13 cellular contexts compared by ENCODE assay signal in the genomic region with DNA sequence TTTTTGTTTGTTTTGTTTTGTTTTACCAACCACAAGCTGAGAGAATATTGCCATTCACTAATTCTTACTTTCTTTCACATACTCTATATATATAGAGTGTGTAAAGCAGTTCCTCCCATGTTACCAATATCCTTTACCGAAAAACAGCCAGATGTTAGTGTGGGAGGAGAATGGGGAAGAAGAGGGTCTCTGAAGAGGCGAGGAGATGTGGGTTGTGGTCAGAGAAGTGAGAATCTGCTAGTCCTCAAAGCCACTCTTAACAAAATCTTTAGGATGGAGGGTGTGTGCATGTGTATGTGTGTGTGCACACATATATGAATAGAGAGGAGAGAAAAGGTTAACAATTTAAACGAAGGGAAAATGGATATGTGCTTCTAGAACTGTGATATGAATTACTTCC.
DNase-seq lines count a peak whose midpoint lies in the region; ATAC-seq, FAIRE-seq and TF ChIP-seq lines count a peak whose summit lies in the region.
"Had no signal": no experiment of that assay in that cellular context is flagged by ENCODE, and none has a peak within 500 bp of the region (broad histone marks: within the 10 kb centered on the region; RNA-seq: fewer than 3 reads in every experiment).

No MANE protein-coding gene starts in this region.

- H3K27ac Mint-ChIP-seq in activated CD4-positive, alpha-beta T cell treated with anti-CD3 and anti-CD28 coated beads for 36 hours: peak overlapping the region; percentile 7
- peak overlapping the region; percentile 32 for H3K27ac Mint-ChIP-seq in activated CD8-positive, alpha-beta T cell treated with anti-CD3 and anti-CD28 coated beads for 36 hours
- peak overlapping the region; percentile 77 for H3K27ac Mint-ChIP-seq in stimulated activated effector memory CD8-positive, alpha-beta T cell treated with anti-CD3 and anti-CD28 coated beads, Interleukin-12 subunit alpha, Interleukin-12 subunit beta, amount 100 ng/mL, for 72 hours

- FAIRE-seq in HTR-8/SVneo (lab: Jason Lieb, UNC): peak; percentile 13

- no peaks in the 10 kb centered on the region for H3K27me3 Mint-ChIP-seq in activated CD4-positive, alpha-beta T cell treated with anti-CD3 and anti-CD28 coated beads for 36 hours
- H3K27me3 Mint-ChIP-seq in activated CD8-positive, alpha-beta T cell treated with anti-CD3 and anti-CD28 coated beads for 36 hours: no peaks in the 10 kb centered on the region
- H3K27me3 Mint-ChIP-seq: T-cell had no signal

- DNase-seq in activated CD4-positive, alpha-beta T cell treated with anti-CD3 and anti-CD28 coated beads for 36 hours: no peak
- no peak for DNase-seq in activated CD4-positive, alpha-beta T cell treated with anti-CD3 and anti-CD28 coated beads for 4 hours
- DNase-seq in HTR-8/SVneo (ENCODE audit: insufficient read length, low spot score): no peak
- no peak for DNase-seq in activated CD8-positive, alpha-beta T cell treated with anti-CD3 and anti-CD28 coated beads for 36 hours
- DNase-seq in stimulated activated effector memory CD8-positive, alpha-beta T cell treated with anti-CD3 and anti-CD28 coated beads, Interleukin-12 subunit alpha, Interleukin-12 subunit beta, amount 100 ng/mL, for 72 hours (ENCODE audit: low spot score in 2 of 2): no peak
- DNase-seq in NCI-H2107 (lab: John Stamatoyannopoulos, UW): no peak
- DNase-seq: ACHN, mesendoderm, NCI-H1436, T-cell had no signal

- H3K4me3 Mint-ChIP-seq in activated CD4-positive, alpha-beta T cell treated with anti-CD3 and anti-CD28 coated beads for 36 hours: no peak overlapping the region
- H3K4me3 Mint-ChIP-seq in activated CD8-positive, alpha-beta T cell treated with anti-CD3 and anti-CD28 coated beads for 36 hours: no peak overlapping the region
- H3K4me3 Mint-ChIP-seq in stimulated activated effector memory CD8-positive, alpha-beta T cell treated with anti-CD3 and anti-CD28 coated beads, Interleukin-12 subunit alpha, Interleukin-12 subunit beta, amount 100 ng/mL, for 72 hours: peak overlapping the region; percentile 13
- H3K4me3 Mint-ChIP-seq: T-cell had no signal

- ATAC-seq in activated CD4-positive, alpha-beta T cell treated with anti-CD3 and anti-CD28 coated beads for 36 hours: no peak
- ATAC-seq in activated CD8-positive, alpha-beta T cell treated with anti-CD3 and anti-CD28 coated beads for 36 hours: peak; percentile 51
- ATAC-seq in stimulated activated effector memory CD8-positive, alpha-beta T cell treated with anti-CD3 and anti-CD28 coated beads, Interleukin-12 subunit alpha, Interleukin-12 subunit beta, amount 100 ng/mL, for 72 hours: no peak
- ATAC-seq in GM21390 (IDR thresholded peaks at IDR 0.05; ENCODE audit: unreplicated experiment): no peak
- no peak for ATAC-seq in GM19395 (IDR thresholded peaks at IDR 0.05; ENCODE audit: unreplicated experiment)
- ATAC-seq: gastroesophageal sphincter, T-cell had no signal

- H3K9me3 Mint-ChIP-seq in activated CD4-positive, alpha-beta T cell treated with anti-CD3 and anti-CD28 coated beads for 36 hours (ENCODE audit: low read depth): no peaks in the 10 kb centered on the region
- H3K9me3 Mint-ChIP-seq in activated CD8-positive, alpha-beta T cell treated with anti-CD3 and anti-CD28 coated beads for 36 hours: no peaks in the 10 kb centered on the region
- no peaks in the 10 kb centered on the region for H3K9me3 Mint-ChIP-seq in stimulated activated effector memory CD8-positive, alpha-beta T cell treated with anti-CD3 and anti-CD28 coated beads, Interleukin-12 subunit alpha, Interleukin-12 subunit beta, amount 100 ng/mL, for 72 hours
- H3K9me3 Mint-ChIP-seq: T-cell had no signal

- intact Hi-C loops in activated CD4-positive, alpha-beta T cell treated with anti-CD3 and anti-CD28 coated beads for 36 hours (cut with DNase I, micrococcal nuclease): loop anchor here in 1 of 2 experiments (2.0 kb wide), 1 partner anchor 13 kb away; no protein-coding TSS in a partner anchor
- intact Hi-C loops in activated CD8-positive, alpha-beta T cell treated with anti-CD3 and anti-CD28 coated beads for 36 hours (cut with micrococcal nuclease): no loop called here

- POLR2A ChIA-PET in activated CD4-positive, alpha-beta T cell treated with anti-CD3 and anti-CD28 coated beads for 36 hours (lab: Charles Lee): no interaction called here
- POLR2A ChIA-PET in activated CD8-positive, alpha-beta T cell treated with anti-CD3 and anti-CD28 coated beads for 36 hours (lab: Charles Lee): no interaction called here

- peaks cover 34% of the 10 kb centered on the region for H3K36me3 Mint-ChIP-seq in activated CD4-positive, alpha-beta T cell treated with anti-CD3 and anti-CD28 coated beads for 36 hours (ENCODE audit: low read depth)
- H3K36me3 Mint-ChIP-seq in activated CD8-positive, alpha-beta T cell treated with anti-CD3 and anti-CD28 coated beads for 36 hours (ENCODE audit: low read depth): peaks cover 31% of the 10 kb centered on the region
- peaks cover 77% of the 10 kb centered on the region for H3K36me3 Mint-ChIP-seq in stimulated activated effector memory CD8-positive, alpha-beta T cell treated with anti-CD3 and anti-CD28 coated beads, Interleukin-12 subunit alpha, Interleukin-12 subunit beta, amount 100 ng/mL, for 72 hours

- no peak for TF ChIP-seq CTCF in activated CD8-positive, alpha-beta T cell treated with anti-CD3 and anti-CD28 coated beads for 36 hours (IDR thresholded peaks at IDR 0.05)

- H3K4me1 Mint-ChIP-seq in activated CD4-positive, alpha-beta T cell treated with anti-CD3 and anti-CD28 coated beads for 36 hours: peaks cover 9% of the 10 kb centered on the region
- H3K4me1 Mint-ChIP-seq in activated CD8-positive, alpha-beta T cell treated with anti-CD3 and anti-CD28 coated beads for 36 hours (ENCODE audit: low read depth): peaks cover 27% of the 10 kb centered on the region
- peaks cover 13% of the 10 kb centered on the region for H3K4me1 Mint-ChIP-seq in stimulated activated effector memory CD8-positive, alpha-beta T cell treated with anti-CD3 and anti-CD28 coated beads, Interleukin-12 subunit alpha, Interleukin-12 subunit beta, amount 100 ng/mL, for 72 hours

- CTCF ChIA-PET in activated CD4-positive, alpha-beta T cell treated with anti-CD3 and anti-CD28 coated beads for 36 hours (lab: Charles Lee): interaction anchor here (0.8 to 1.8 kb wide), 2 partner anchors 58 to 67 kb away, joined by 3 read pairs; no protein-coding TSS in a partner anchor
- CTCF ChIA-PET in activated CD8-positive, alpha-beta T cell treated with anti-CD3 and anti-CD28 coated beads for 36 hours (lab: Charles Lee): interaction anchor here (1.2 kb wide), 1 partner anchor 13 kb away, joined by 6 read pairs; no protein-coding TSS in a partner anchor

Comparison
In these comparisons a context has a peak if more than half of its experiments do, and no peak if none do; other contexts are left out.
1. H3K27ac Mint-ChIP-seq: peak in every context shown above with its lines; median percentile 77 in stimulated activated effector memory CD8-positive, alpha-beta T cell treated with anti-CD3 and anti-CD28 coated beads, Interleukin-12 subunit alpha, Interleukin-12 subunit beta, amount 100 ng/mL, for 72 hours; 32 in activated CD8-positive, alpha-beta T cell treated with anti-CD3 and anti-CD28 coated beads for 36 hours; 7 in activated CD4-positive, alpha-beta T cell treated with anti-CD3 and anti-CD28 coated beads for 36 hours.